Comparison of ENCODE assay signal across 1 cellular context in genomic region chr3:128434524-128434923, GRCh38.
TF ChIP-seq lines count a peak whose summit lies in the region.

No MANE protein-coding gene starts in this region.

TF ChIP-seq in WTC11, 78 proteins besides CTCF, POLR2A, EP300 and RAD21 (continued from another document):
- no peak for TF ChIP-seq KAT7 (CRISPR knock-in tag; IDR thresholded peaks at IDR 0.05; ENCODE audit: borderline replicate concordance)
- TF ChIP-seq ZNF396 (CRISPR knock-in tag; IDR thresholded peaks at IDR 0.05; ENCODE audit: borderline replicate concordance): no peak
